In genomic region chr18:22169889-22170420, GRCh38 we compare ENCODE assay signal across 8 cellular contexts. TPM values are rescaled to one million over a fixed set of nuclear protein-coding genes. Genes with fewer than 3 reads are reported as not detected.
DNase-seq lines count a peak whose midpoint lies in the region; ATAC-seq and TF ChIP-seq lines count a peak whose summit lies in the region.

No MANE protein-coding gene starts in this region.

- ATAC-seq in GM19455 (IDR thresholded peaks at IDR 0.05; ENCODE audit: unreplicated experiment) = no peak

- H3K4me2 ChIP-seq in PC-9 = peak overlapping the region; percentile 89

- DNase-seq in NCI-H82 (lab: John Stamatoyannopoulos, UW) (peak; percentile 66), NCI-H82 treated with DMSO at 0.1 percent for 48 hours (lab: John Stamatoyannopoulos, UW; ENCODE audit: unreplicated experiment) (no peak), PC-9 (no peak), Ammon's horn (ENCODE audit: low spot score) (no peak), NCI-H510A (lab: John Stamatoyannopoulos, UW) (no peak)
- no peak for DNase-seq in effector memory CD4-positive, alpha-beta T cell

- H3K9ac ChIP-seq in mucosa of rectum (ENCODE audit: low read depth in 1 of 2, low read length in 2 of 2) = peak overlapping the region; percentile 92 to 99

- intact Hi-C loops in PC-9 (cut with micrococcal nuclease; ENCODE audit: unreplicated experiment) = loop anchor here (1.0 to 10.0 kb wide), 7 partner anchors 55 to 393 kb away; no protein-coding TSS in a partner anchor

- no peaks in the 10 kb centered on the region for H3K9me3 ChIP-seq in PC-9 (ENCODE audit: insufficient read depth, low read depth)
- no peaks in the 10 kb centered on the region for H3K9me3 ChIP-seq in effector memory CD4-positive, alpha-beta T cell (ENCODE audit: control insufficient read depth, low read length)
- H3K9me3 ChIP-seq in mucosa of rectum (ENCODE audit: control insufficient read depth in 2 of 2, low read length in 2 of 2) = no peaks in the 10 kb centered on the region

- peak overlapping the region; percentile 73 for H3K4me3 ChIP-seq in PC-9
- H3K4me3 ChIP-seq in effector memory CD4-positive, alpha-beta T cell (ENCODE audit: insufficient read depth, low read depth, low read length, poor library complexity, severe bottlenecking) = peak overlapping the region; percentile 44
- H3K4me3 ChIP-seq in mucosa of rectum (ENCODE audit: low read length in 2 of 2) = peak overlapping the region; percentile 83 to 86

- H3K27me3 ChIP-seq in PC-9 (ENCODE audit: insufficient read depth, low read depth) = no peaks in the 10 kb centered on the region
- peaks cover 42% of the 10 kb centered on the region for H3K27me3 ChIP-seq in effector memory CD4-positive, alpha-beta T cell (replicated peaks; ENCODE audit: control insufficient read depth, insufficient read depth, low read length, poor library complexity, severe bottlenecking)
- H3K27me3 ChIP-seq in mucosa of rectum (ENCODE audit: control insufficient read depth in 2 of 2, insufficient read depth in 2 of 2, low read length in 2 of 2) = peaks cover 19 to 20% of the 10 kb centered on the region in 2 donors

- no peaks in the 10 kb centered on the region for H3K36me3 ChIP-seq in PC-9 (ENCODE audit: low read depth)
- no peaks in the 10 kb centered on the region for H3K36me3 ChIP-seq in effector memory CD4-positive, alpha-beta T cell (ENCODE audit: control insufficient read depth, insufficient read depth, low read length)
- H3K36me3 ChIP-seq in mucosa of rectum (ENCODE audit: control insufficient read depth in 2 of 2, insufficient read depth in 2 of 2, low read length in 2 of 2) = peaks cover 0 to 13% of the 10 kb centered on the region in 2 donors

- H2AFZ ChIP-seq in PC-9 = peak overlapping the region; percentile 90

- CTCF ChIA-PET in PC-9 (lab: Charles Lee) = interaction anchor here (0.5 kb wide), 1 partner anchor 10 kb away, joined by 3 read pairs; no protein-coding TSS in a partner anchor

- peak overlapping the region; percentile 74 for H3K27ac ChIP-seq in PC-9
- H3K27ac ChIP-seq in effector memory CD4-positive, alpha-beta T cell (ENCODE audit: insufficient read depth, low read length, poor library complexity, severe bottlenecking) = no peak overlapping the region
- H3K27ac ChIP-seq in mucosa of rectum (ENCODE audit: low read depth in 2 of 2, low read length in 2 of 2) = peak overlapping the region; percentile 93 to 96

- no peaks in the 10 kb centered on the region for H3K9me2 ChIP-seq in PC-9 (ENCODE audit: insufficient read depth)

- POLR2A ChIA-PET in PC-9 (lab: Charles Lee; ENCODE audit: unreplicated experiment) = no interaction called here

- no peaks in the 10 kb centered on the region for H3F3A ChIP-seq in PC-9 (ENCODE audit: insufficient read depth, low read depth)

- H3K79me2 ChIP-seq in PC-9 (ENCODE audit: low read depth) = peaks cover 49% of the 10 kb centered on the region

- TSS peak; percentile 50 for BruUV-seq in PC-9 (replicated peaks; lab: Mats Ljungman, UMichigan)

- H3K4me1 ChIP-seq in PC-9 (replicated peaks; ENCODE audit: insufficient read depth) (peaks cover 26% of the 10 kb centered on the region), mucosa of rectum (ENCODE audit: control insufficient read depth in 2 of 2, insufficient read depth in 2 of 2, low read length in 2 of 2) (peaks cover 8 to 10% of the 10 kb centered on the region in 2 donors)
- H3K4me1 ChIP-seq in effector memory CD4-positive, alpha-beta T cell (ENCODE audit: control insufficient read depth, insufficient read depth, low read length, poor library complexity, severe bottlenecking) = peaks cover 21% of the 10 kb centered on the region

- TF ChIP-seq CTCF in PC-9 (conservative IDR thresholded peaks at IDR 0.05) = no peak

- no peaks in the 10 kb centered on the region for H4K20me1 ChIP-seq in PC-9 (ENCODE audit: insufficient read depth)

RNA-seq across cellular contexts. Expression of gene GATA6, which starts 0.6 kb away (rescaled TPM):
- 9.1 and 12.3 TPM in 2 replicates for total RNA-seq in PC-9 (2021)
